In the genomic region with DNA sequence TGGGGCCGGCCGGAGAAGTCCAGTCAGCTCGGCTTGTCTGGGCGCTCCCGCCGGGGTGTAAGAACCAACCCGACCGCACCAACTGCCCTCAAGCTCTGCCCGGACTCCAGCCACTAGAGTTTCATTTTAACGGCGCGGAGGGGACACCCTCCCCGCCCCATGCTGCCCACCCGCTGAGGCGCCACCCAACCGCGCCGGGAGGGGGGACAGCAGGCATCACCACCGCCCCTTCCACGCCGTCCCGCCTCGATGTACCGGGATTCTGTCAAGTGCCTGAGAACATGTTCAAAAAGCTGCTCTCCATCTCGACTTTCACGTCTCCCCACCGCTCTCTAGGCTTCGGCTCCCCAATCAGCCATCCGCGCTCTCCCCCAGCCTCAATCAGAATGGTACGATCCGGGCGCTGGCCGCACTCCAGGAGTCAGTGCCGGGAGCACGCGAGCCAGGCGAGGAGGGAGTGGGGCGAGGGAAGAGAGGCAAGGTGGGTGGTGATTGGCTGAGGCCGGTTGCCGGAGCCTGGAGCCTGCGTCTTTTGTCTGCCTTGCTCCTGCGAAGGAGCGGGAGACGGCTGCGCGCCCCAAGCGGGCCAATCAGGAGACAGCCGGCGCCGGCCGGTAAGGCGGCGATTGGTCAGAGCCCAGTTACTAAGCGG, we compare ENCODE assay signal across 1 cellular context.
TF ChIP-seq lines count a peak whose summit lies in the region.

A gene (minus strand): TSS at position 101 of the 652 bp plus-strand sequence. CDS start 677 bp downstream, outside the sequence.

TF ChIP-seq in K562, 482 proteins besides CTCF, POLR2A, EP300 and RAD21 (continued from another document and continues in another):
- TF ChIP-seq, protein P1, sequence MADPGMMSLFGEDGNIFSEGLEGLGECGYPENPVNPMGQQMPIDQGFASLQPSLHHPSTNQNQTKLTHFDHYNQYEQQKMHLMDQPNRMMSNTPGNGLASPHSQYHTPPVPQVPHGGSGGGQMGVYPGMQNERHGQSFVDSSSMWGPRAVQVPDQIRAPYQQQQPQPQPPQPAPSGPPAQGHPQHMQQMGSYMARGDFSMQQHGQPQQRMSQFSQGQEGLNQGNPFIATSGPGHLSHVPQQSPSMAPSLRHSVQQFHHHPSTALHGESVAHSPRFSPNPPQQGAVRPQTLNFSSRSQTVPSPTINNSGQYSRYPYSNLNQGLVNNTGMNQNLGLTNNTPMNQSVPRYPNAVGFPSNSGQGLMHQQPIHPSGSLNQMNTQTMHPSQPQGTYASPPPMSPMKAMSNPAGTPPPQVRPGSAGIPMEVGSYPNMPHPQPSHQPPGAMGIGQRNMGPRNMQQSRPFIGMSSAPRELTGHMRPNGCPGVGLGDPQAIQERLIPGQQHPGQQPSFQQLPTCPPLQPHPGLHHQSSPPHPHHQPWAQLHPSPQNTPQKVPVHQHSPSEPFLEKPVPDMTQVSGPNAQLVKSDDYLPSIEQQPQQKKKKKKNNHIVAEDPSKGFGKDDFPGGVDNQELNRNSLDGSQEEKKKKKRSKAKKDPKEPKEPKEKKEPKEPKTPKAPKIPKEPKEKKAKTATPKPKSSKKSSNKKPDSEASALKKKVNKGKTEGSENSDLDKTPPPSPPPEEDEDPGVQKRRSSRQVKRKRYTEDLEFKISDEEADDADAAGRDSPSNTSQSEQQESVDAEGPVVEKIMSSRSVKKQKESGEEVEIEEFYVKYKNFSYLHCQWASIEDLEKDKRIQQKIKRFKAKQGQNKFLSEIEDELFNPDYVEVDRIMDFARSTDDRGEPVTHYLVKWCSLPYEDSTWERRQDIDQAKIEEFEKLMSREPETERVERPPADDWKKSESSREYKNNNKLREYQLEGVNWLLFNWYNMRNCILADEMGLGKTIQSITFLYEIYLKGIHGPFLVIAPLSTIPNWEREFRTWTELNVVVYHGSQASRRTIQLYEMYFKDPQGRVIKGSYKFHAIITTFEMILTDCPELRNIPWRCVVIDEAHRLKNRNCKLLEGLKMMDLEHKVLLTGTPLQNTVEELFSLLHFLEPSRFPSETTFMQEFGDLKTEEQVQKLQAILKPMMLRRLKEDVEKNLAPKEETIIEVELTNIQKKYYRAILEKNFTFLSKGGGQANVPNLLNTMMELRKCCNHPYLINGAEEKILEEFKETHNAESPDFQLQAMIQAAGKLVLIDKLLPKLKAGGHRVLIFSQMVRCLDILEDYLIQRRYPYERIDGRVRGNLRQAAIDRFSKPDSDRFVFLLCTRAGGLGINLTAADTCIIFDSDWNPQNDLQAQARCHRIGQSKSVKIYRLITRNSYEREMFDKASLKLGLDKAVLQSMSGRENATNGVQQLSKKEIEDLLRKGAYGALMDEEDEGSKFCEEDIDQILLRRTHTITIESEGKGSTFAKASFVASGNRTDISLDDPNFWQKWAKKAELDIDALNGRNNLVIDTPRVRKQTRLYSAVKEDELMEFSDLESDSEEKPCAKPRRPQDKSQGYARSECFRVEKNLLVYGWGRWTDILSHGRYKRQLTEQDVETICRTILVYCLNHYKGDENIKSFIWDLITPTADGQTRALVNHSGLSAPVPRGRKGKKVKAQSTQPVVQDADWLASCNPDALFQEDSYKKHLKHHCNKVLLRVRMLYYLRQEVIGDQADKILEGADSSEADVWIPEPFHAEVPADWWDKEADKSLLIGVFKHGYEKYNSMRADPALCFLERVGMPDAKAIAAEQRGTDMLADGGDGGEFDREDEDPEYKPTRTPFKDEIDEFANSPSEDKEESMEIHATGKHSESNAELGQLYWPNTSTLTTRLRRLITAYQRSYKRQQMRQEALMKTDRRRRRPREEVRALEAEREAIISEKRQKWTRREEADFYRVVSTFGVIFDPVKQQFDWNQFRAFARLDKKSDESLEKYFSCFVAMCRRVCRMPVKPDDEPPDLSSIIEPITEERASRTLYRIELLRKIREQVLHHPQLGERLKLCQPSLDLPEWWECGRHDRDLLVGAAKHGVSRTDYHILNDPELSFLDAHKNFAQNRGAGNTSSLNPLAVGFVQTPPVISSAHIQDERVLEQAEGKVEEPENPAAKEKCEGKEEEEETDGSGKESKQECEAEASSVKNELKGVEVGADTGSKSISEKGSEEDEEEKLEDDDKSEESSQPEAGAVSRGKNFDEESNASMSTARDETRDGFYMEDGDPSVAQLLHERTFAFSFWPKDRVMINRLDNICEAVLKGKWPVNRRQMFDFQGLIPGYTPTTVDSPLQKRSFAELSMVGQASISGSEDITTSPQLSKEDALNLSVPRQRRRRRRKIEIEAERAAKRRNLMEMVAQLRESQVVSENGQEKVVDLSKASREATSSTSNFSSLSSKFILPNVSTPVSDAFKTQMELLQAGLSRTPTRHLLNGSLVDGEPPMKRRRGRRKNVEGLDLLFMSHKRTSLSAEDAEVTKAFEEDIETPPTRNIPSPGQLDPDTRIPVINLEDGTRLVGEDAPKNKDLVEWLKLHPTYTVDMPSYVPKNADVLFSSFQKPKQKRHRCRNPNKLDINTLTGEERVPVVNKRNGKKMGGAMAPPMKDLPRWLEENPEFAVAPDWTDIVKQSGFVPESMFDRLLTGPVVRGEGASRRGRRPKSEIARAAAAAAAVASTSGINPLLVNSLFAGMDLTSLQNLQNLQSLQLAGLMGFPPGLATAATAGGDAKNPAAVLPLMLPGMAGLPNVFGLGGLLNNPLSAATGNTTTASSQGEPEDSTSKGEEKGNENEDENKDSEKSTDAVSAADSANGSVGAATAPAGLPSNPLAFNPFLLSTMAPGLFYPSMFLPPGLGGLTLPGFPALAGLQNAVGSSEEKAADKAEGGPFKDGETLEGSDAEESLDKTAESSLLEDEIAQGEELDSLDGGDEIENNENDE (IDR thresholded peaks at IDR 0.05; ENCODE audit: low read depth, low read length): no peak
- TF ChIP-seq CBX1 (IDR thresholded peaks at IDR 0.05; ENCODE audit: low read depth) (peak; percentile 75), ZNF75A (CRISPR knock-in tag; IDR thresholded peaks at IDR 0.05) (no peak), KAT7 (CRISPR knock-in tag; IDR thresholded peaks at IDR 0.05; ENCODE audit: borderline replicate concordance) (peak; percentile 86; the same call in 1 of the 2 replicates), SRSF3 (IDR thresholded peaks at IDR 0.05; ENCODE audit: insufficient read depth, low read length) (peak; percentile 55; the same call in 1 of the 2 replicates), ZFP36 (IDR thresholded peaks at IDR 0.05; ENCODE audit: low read depth, low read length, partially characterized antibody) (no peak), ZBED1 (IDR thresholded peaks at IDR 0.05) (no peak; the same call in 1 of the 2 replicates), PCBP1 (IDR thresholded peaks at IDR 0.05; ENCODE audit: low read depth, low read length, poor library complexity, severe bottlenecking) (peak; percentile 96), NBN (IDR thresholded peaks at IDR 0.05; ENCODE audit: low read depth) (peak; percentile 98), GTF2A2 (tag; IDR thresholded peaks at IDR 0.05) (peak; percentile 80), ZNF3 (CRISPR knock-in tag; IDR thresholded peaks at IDR 0.05) (no peak), CHD4 (IDR thresholded peaks at IDR 0.05; ENCODE audit: insufficient read depth, insufficient replicate concordance, low read depth, low read length, poor library complexity, severe bottlenecking) (no peak), ZNF41 (CRISPR knock-in tag; conservative IDR thresholded peaks at IDR 0.05) (no peak), NFATC3 (IDR thresholded peaks at IDR 0.05) (no peak), TFAM (CRISPR knock-in tag; conservative IDR thresholded peaks at IDR 0.05) (no peak), MCM2 (IDR thresholded peaks at IDR 0.05; ENCODE audit: low read depth) (no peak), ZNF707 (CRISPR knock-in tag; conservative IDR thresholded peaks at IDR 0.05) (no peak), FOXM1 (IDR thresholded peaks at IDR 0.05; ENCODE audit: low read depth) (peak; percentile 87), FOXM1 (CRISPR knock-in tag; IDR thresholded peaks at IDR 0.05; ENCODE audit: low read depth) (peak; percentile 99), LEF1 (IDR thresholded peaks at IDR 0.05) (peak; percentile 81; the same call in 1 of the 2 replicates), NFIX (CRISPR knock-in tag; IDR thresholded peaks at IDR 0.05; ENCODE audit: low read depth) (peak; percentile 71), ARNT (IDR thresholded peaks at IDR 0.05) (peak; percentile 68 to 83; a peak in 3 of 4 replicates), TCF7L2 (IDR thresholded peaks at IDR 0.05; ENCODE audit: low read depth, low read length) (peak; percentile 97), EZH2 (IDR thresholded peaks at IDR 0.05; ENCODE audit: borderline replicate concordance, low read depth, low read length) (no peak), HMG20B (CRISPR knock-in tag; IDR thresholded peaks at IDR 0.05) (peak; percentile 52; the same call in 1 of the 2 replicates), TBP (optimal IDR thresholded peaks at IDR 0.05; ENCODE audit: low read depth, low read length) (peak; percentile 97), PYGO2 (tag; IDR thresholded peaks at IDR 0.05) (no peak), ESRRA (IDR thresholded peaks at IDR 0.05; ENCODE audit: borderline replicate concordance, low read depth) (peak; percentile 84), MCM7 (IDR thresholded peaks at IDR 0.05) (no peak), MEIS2 (IDR thresholded peaks at IDR 0.05; ENCODE audit: partially characterized antibody) (peak; percentile 48), PTTG1 (tag; IDR thresholded peaks at IDR 0.05; ENCODE audit: low read depth) (no peak), RNF2 (IDR thresholded peaks at IDR 0.05) (peak; percentile 99), ELF2 (CRISPR knock-in tag; IDR thresholded peaks at IDR 0.05) (no peak), SOX6 (IDR thresholded peaks at IDR 0.05) (peak; percentile 75), FOXK1 (CRISPR knock-in tag; IDR thresholded peaks at IDR 0.05; ENCODE audit: borderline replicate concordance) (peak; percentile 97; the same call in 1 of the 2 replicates), ADNP (tag; IDR thresholded peaks at IDR 0.05) (no peak), ZNF121 (CRISPR knock-in tag; conservative IDR thresholded peaks at IDR 0.05) (peak; percentile 14; the same call in 1 of the 2 replicates), SRF (CRISPR knock-in tag; IDR thresholded peaks at IDR 0.05) (peak in 1 of 2 experiments; percentile 73; a peak in 3 of 4 replicates), HDAC8 (tag; IDR thresholded peaks at IDR 0.05) (peak; percentile 74; the same call in 1 of the 2 replicates), WHSC1 (IDR thresholded peaks at IDR 0.05; ENCODE audit: low read length) (peak; percentile 6), ZNF347 (CRISPR knock-in tag; IDR thresholded peaks at IDR 0.05; ENCODE audit: low read depth) (no peak), PHTF2 (CRISPR knock-in tag; IDR thresholded peaks at IDR 0.05) (no peak), ARID2 (IDR thresholded peaks at IDR 0.05) (no peak), COPS2 (conservative IDR thresholded peaks at IDR 0.05) (no peak), IRF2 (CRISPR knock-in tag; IDR thresholded peaks at IDR 0.05) (no peak)
- TF ChIP-seq, protein P2, sequence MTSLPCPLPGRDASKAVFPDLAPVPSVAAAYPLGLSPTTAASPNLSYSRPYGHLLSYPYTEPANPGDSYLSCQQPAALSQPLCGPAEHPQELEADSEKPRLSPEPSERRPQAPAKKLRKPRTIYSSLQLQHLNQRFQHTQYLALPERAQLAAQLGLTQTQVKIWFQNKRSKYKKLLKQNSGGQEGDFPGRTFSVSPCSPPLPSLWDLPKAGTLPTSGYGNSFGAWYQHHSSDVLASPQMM (CRISPR knock-in tag; IDR thresholded peaks at IDR 0.05): no peak
- TF ChIP-seq, protein P3, sequence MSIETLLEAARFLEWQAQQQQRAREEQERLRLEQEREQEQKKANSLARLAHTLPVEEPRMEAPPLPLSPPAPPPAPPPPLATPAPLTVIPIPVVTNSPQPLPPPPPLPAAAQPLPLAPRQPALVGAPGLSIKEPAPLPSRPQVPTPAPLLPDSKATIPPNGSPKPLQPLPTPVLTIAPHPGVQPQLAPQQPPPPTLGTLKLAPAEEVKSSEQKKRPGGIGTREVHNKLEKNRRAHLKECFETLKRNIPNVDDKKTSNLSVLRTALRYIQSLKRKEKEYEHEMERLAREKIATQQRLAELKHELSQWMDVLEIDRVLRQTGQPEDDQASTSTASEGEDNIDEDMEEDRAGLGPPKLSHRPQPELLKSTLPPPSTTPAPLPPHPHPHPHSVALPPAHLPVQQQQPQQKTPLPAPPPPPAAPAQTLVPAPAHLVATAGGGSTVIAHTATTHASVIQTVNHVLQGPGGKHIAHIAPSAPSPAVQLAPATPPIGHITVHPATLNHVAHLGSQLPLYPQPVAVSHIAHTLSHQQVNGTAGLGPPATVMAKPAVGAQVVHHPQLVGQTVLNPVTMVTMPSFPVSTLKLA (conservative IDR thresholded peaks at IDR 0.05): peak; percentile 97 to 98
- TF ChIP-seq, protein P4, sequence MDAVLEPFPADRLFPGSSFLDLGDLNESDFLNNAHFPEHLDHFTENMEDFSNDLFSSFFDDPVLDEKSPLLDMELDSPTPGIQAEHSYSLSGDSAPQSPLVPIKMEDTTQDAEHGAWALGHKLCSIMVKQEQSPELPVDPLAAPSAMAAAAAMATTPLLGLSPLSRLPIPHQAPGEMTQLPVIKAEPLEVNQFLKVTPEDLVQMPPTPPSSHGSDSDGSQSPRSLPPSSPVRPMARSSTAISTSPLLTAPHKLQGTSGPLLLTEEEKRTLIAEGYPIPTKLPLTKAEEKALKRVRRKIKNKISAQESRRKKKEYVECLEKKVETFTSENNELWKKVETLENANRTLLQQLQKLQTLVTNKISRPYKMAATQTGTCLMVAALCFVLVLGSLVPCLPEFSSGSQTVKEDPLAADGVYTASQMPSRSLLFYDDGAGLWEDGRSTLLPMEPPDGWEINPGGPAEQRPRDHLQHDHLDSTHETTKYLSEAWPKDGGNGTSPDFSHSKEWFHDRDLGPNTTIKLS (IDR thresholded peaks at IDR 0.05; ENCODE audit: borderline replicate concordance, low read depth): peak; percentile 87
- TF ChIP-seq, protein P5, sequence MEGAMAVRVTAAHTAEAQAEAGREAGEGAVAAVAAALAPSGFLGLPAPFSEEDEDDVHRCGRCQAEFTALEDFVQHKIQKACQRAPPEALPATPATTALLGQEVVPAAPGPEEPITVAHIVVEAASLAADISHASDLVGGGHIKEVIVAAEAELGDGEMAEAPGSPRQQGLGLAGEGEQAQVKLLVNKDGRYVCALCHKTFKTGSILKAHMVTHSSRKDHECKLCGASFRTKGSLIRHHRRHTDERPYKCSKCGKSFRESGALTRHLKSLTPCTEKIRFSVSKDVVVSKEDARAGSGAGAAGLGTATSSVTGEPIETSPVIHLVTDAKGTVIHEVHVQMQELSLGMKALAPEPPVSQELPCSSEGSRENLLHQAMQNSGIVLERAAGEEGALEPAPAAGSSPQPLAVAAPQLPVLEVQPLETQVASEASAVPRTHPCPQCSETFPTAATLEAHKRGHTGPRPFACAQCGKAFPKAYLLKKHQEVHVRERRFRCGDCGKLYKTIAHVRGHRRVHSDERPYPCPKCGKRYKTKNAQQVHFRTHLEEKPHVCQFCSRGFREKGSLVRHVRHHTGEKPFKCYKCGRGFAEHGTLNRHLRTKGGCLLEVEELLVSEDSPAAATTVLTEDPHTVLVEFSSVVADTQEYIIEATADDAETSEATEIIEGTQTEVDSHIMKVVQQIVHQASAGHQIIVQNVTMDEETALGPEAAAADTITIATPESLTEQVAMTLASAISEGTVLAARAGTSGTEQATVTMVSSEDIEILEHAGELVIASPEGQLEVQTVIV (CRISPR knock-in tag; IDR thresholded peaks at IDR 0.05; ENCODE audit: borderline replicate concordance): no peak
- TF ChIP-seq, protein P6, sequence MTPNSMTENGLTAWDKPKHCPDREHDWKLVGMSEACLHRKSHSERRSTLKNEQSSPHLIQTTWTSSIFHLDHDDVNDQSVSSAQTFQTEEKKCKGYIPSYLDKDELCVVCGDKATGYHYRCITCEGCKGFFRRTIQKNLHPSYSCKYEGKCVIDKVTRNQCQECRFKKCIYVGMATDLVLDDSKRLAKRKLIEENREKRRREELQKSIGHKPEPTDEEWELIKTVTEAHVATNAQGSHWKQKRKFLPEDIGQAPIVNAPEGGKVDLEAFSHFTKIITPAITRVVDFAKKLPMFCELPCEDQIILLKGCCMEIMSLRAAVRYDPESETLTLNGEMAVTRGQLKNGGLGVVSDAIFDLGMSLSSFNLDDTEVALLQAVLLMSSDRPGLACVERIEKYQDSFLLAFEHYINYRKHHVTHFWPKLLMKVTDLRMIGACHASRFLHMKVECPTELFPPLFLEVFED (CRISPR knock-in tag; conservative IDR thresholded peaks at IDR 0.05): 0 out of 2 replicates have a peak, but pooled peaks have one; percentile 42
